10 cellular contexts compared by ENCODE assay signal in genomic region chr7:84237533-84238173, GRCh38. TPM values are rescaled to one million over a fixed set of nuclear protein-coding genes. Genes with fewer than 3 reads are reported as not detected.
A peak's percentile ranks its signal among the peaks of the same experiment; 100 is the strongest.
DNase-seq lines count a peak whose midpoint lies in the region; ATAC-seq and TF ChIP-seq lines count a peak whose summit lies in the region.
"Had no signal": no experiment of that assay in that cellular context is flagged by ENCODE, and none has a peak within 500 bp of the region (broad histone marks: within the 10 kb centered on the region; RNA-seq: fewer than 3 reads in every experiment).

No MANE protein-coding gene starts in this region.

- DNase-seq in ACHN (peak; percentile 25), SJSA1 (ENCODE audit: low read depth in 1 of 2, low spot score in 2 of 2) (peak in 1 of 2 experiments; percentile 69), fibroblast of the aortic adventitia (ENCODE audit: low read depth) (peak; percentile 93), heart right ventricle (no peak), KBM-7 (no peak), GM10248 (ENCODE audit: extremely low spot score) (no peak)
- no peak for DNase-seq in activated CD8-positive, alpha-beta memory T cell treated with anti-CD3 and anti-CD28 coated beads, Interleukin-2, amount 10 ng/mL, durations not matched to agents 7 days and 5 days
- DNase-seq: colonic mucosa, posterior cingulate gyrus had no signal

- H3K27me3 ChIP-seq in SJSA1 (replicated peaks) = no peaks in the 10 kb centered on the region
- H3K27me3 ChIP-seq in heart right ventricle = no peaks in the 10 kb centered on the region
- H3K27me3 ChIP-seq: colonic mucosa had no signal

- intact Hi-C loops in heart right ventricle (cut with DNase I) = no loop called here

- H3K4me1 Mint-ChIP-seq in activated CD8-positive, alpha-beta memory T cell treated with anti-CD3 and anti-CD28 coated beads, Interleukin-2, amount 10 ng/mL, durations not matched to agents 7 days and 5 days = no peaks in the 10 kb centered on the region

- no peak overlapping the region for H3K27ac Mint-ChIP-seq in activated CD8-positive, alpha-beta memory T cell treated with anti-CD3 and anti-CD28 coated beads, Interleukin-2, amount 10 ng/mL, durations not matched to agents 7 days and 5 days

- WGBS in heart right ventricle, 2 donors = 88 to 90% methylated on average over 1 of the region's 1 CpG

- H3K27ac ChIP-seq in SJSA1 (peak overlapping the region; percentile 80), heart right ventricle (no peak overlapping the region)
- H3K27ac ChIP-seq: colonic mucosa had no signal

- H3K36me3 ChIP-seq in SJSA1 = no peaks in the 10 kb centered on the region
- no peaks in the 10 kb centered on the region for H3K36me3 ChIP-seq in heart right ventricle
- H3K36me3 ChIP-seq: colonic mucosa had no signal

- no peak for TF ChIP-seq CTCF in fibroblast of the aortic adventitia (IDR thresholded peaks at IDR 0.05; ENCODE audit: insufficient read depth, low read length)
- no peak for TF ChIP-seq CTCF in heart right ventricle (IDR thresholded peaks at IDR 0.05)
- TF ChIP-seq CTCF in GM10248 (IDR thresholded peaks at IDR 0.05; ENCODE audit: control extremely low read depth, extremely low read depth, low read depth, missing control alignments) = no peak

- no peak overlapping the region for H3K4me3 ChIP-seq in SJSA1
- H3K4me3 ChIP-seq in fibroblast of the aortic adventitia (ENCODE audit: low read depth, low read length) = no peak overlapping the region
- H3K4me3 ChIP-seq in heart right ventricle = no peak overlapping the region
- H3K4me3 ChIP-seq: colonic mucosa had no signal

- in situ Hi-C loops in ACHN (cut with HindIII; ENCODE audit: low pct_ligation_motif_present, low pct_unique_long_range_greater_than_20kb, low sequenced_read_pairs) = no loop called here
- in situ Hi-C loops in KBM-7 (cut with MboI; ENCODE audit: low pct_unique_long_range_greater_than_20kb, low sequenced_read_pairs) = no loop called here

- no peaks in the 10 kb centered on the region for H3K36me3 Mint-ChIP-seq in activated CD8-positive, alpha-beta memory T cell treated with anti-CD3 and anti-CD28 coated beads, Interleukin-2, amount 10 ng/mL, durations not matched to agents 7 days and 5 days

- peaks cover 7% of the 10 kb centered on the region for H3K9me3 Mint-ChIP-seq in activated CD8-positive, alpha-beta memory T cell treated with anti-CD3 and anti-CD28 coated beads, Interleukin-2, amount 10 ng/mL, durations not matched to agents 7 days and 5 days (ENCODE audit: low read depth)

- no peaks in the 10 kb centered on the region for H3K27me3 Mint-ChIP-seq in activated CD8-positive, alpha-beta memory T cell treated with anti-CD3 and anti-CD28 coated beads, Interleukin-2, amount 10 ng/mL, durations not matched to agents 7 days and 5 days

- H3K9me3 ChIP-seq in SJSA1 (replicated peaks) = no peaks in the 10 kb centered on the region
- peaks cover 0 to 22% (median 0%) of the 10 kb centered on the region in 11 donors for H3K9me3 ChIP-seq in heart right ventricle
- H3K9me3 ChIP-seq: colonic mucosa had no signal

- POLR2A ChIA-PET in GM10248 (lab: Yijun Ruan, JAX) = no interaction called here

- ATAC-seq in GM18870 (IDR thresholded peaks at IDR 0.05; ENCODE audit: unreplicated experiment) (peak; percentile 61), heart right ventricle (no peak)
- no peak for ATAC-seq in activated CD8-positive, alpha-beta memory T cell treated with anti-CD3 and anti-CD28 coated beads, Interleukin-2, amount 10 ng/mL, durations not matched to agents 7 days and 5 days

- H3K4me3 Mint-ChIP-seq in activated CD8-positive, alpha-beta memory T cell treated with anti-CD3 and anti-CD28 coated beads, Interleukin-2, amount 10 ng/mL, durations not matched to agents 7 days and 5 days = no peak overlapping the region

- CTCF ChIA-PET in GM10248 (lab: Yijun Ruan, JAX) = no interaction called here
- CTCF ChIA-PET in activated CD8-positive, alpha-beta memory T cell treated with anti-CD3 and anti-CD28 coated beads, Interleukin-2, amount 10 ng/mL, durations not matched to agents 7 days and 5 days (lab: Charles Lee) = no interaction called here

- H3K4me1 ChIP-seq in SJSA1 (replicated peaks) (peaks cover 30% of the 10 kb centered on the region), heart right ventricle (peaks cover 0 to 8% (median 0%) of the 10 kb centered on the region in 9 donors)
- H3K4me1 ChIP-seq: colonic mucosa had no signal

RNA-seq across cellular contexts. Expression of gene SEMA3A, which starts 43.1 kb away (rescaled TPM):
- total RNA-seq in SJSA1 (2014; rRNA removed; shearing (Covaris generic)) = 17.6 and 29.2 TPM in 2 replicates
- total RNA-seq in fibroblast of the aortic adventitia (ENCODE audit: low replicate concordance) = 1.6 and 118 TPM in 2 replicates
- total RNA-seq in heart right ventricle = 1 to 10 TPM in 8 of 10 donors, under 1 TPM in 2; 0.57 to 5.3 (median 1.7) TPM
- under 1 TPM; 0.19 to 0.59 TPM for polyA plus RNA-seq in heart right ventricle
- 1 to 10 TPM in 1 of 2 experiments, under 1 TPM in 1; 0.82 to 1.4 TPM for total RNA-seq in activated CD8-positive, alpha-beta memory T cell treated with anti-CD3 and anti-CD28 coated beads, Interleukin-2, amount 10 ng/mL, durations not matched to agents 7 days and 5 days

Comparison
In these comparisons a context has a peak if more than half of its experiments do, and no peak if none do; other contexts are left out.
1. DNase-seq: peak in ACHN (single experiment) and fibroblast of the aortic adventitia (single experiment); none in heart right ventricle (0 of 2), KBM-7 (single experiment), GM10248 (single experiment) and activated CD8-positive, alpha-beta memory T cell treated with anti-CD3 and anti-CD28 coated beads, Interleukin-2, amount 10 ng/mL, durations not matched to agents 7 days and 5 days (single experiment).